Comparison of ENCODE assay signal across 1 cellular context in the genomic region with DNA sequence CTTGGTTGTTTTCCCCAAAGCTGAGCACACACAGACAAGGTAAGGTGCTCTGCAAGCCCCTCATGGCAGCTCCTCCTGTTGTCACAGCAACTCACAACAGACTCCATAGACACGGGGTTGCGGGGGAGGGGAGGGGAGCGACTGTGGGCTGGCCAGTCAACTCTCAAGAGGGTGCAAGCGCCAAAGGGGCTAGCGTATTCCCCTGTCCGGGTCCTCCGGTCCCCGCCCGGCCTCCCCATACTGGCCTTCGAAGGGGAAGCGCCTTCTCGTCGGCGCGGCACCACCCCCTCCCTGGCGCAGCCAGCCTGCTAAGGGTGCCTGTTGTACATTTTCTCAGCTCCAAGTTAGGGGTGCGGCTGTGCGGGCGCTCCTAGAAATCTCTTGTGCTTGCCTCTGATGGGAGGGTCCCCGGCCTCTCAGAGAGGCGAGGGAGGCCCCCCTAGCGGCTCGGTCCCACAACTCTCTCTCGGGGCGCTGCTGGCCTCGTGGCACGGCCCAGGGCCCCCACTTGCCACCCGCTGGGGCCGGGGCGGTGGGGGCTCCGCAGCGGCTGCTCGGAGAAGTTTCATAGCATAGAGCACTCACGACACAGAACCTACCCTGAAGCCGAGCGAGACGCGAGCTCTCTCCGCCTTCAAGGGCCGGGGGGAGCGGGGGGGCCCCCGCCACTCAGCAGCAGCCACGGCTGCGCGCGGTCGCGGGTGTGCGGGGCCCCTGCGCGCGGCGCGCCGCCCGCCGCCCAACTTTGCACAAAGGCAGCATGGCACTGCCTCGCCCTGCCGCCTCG.
TF ChIP-seq lines count a peak whose summit lies in the region.

No MANE protein-coding gene starts in this region.

TF ChIP-seq in HepG2, 621 proteins besides CTCF, POLR2A, EP300 and RAD21 (continued from another document and continues in another):
- TF ChIP-seq UBTF (CRISPR knock-in tag; IDR thresholded peaks at IDR 0.05) (0 out of 2 replicates have a peak, but pooled peaks have one; percentile 21), SOX6 (IDR thresholded peaks at IDR 0.05) (no peak), SOX6 (CRISPR knock-in tag; IDR thresholded peaks at IDR 0.05) (no peak; the same call in 1 of the 2 replicates), IRX3 (CRISPR knock-in tag; IDR thresholded peaks at IDR 0.05; ENCODE audit: borderline replicate concordance, low read depth) (no peak), ZFP82 (CRISPR knock-in tag; IDR thresholded peaks at IDR 0.05; ENCODE audit: borderline replicate concordance) (no peak), SIN3A (IDR thresholded peaks at IDR 0.05; ENCODE audit: borderline replicate concordance, low read depth, low read length) (peak; percentile 31; the same call in 1 of the 2 replicates), HNRNPL (IDR thresholded peaks at IDR 0.05; ENCODE audit: low read depth, low read length) (0 out of 2 replicates have a peak, but pooled peaks have one; percentile 12), SP4 (CRISPR knock-in tag; IDR thresholded peaks at IDR 0.05) (no peak), ZNF20 (CRISPR knock-in tag; IDR thresholded peaks at IDR 0.05) (no peak), TBP (CRISPR knock-in tag; IDR thresholded peaks at IDR 0.05) (no peak), PITX1 (CRISPR knock-in tag; IDR thresholded peaks at IDR 0.05) (no peak), RBM39 (IDR thresholded peaks at IDR 0.05; ENCODE audit: low read depth, low read length, poor library complexity, severe bottlenecking) (peak; percentile 33), HMG20B (CRISPR knock-in tag; conservative IDR thresholded peaks at IDR 0.05) (no peak), ZNF569 (CRISPR knock-in tag; IDR thresholded peaks at IDR 0.05; ENCODE audit: borderline replicate concordance) (no peak), EZH2 (conservative IDR thresholded peaks at IDR 0.05; ENCODE audit: low read depth, low read length) (no peak), ZNF670 (CRISPR knock-in tag; IDR thresholded peaks at IDR 0.05; ENCODE audit: borderline replicate concordance) (no peak), AGO2 (optimal IDR thresholded peaks at IDR 0.05; ENCODE audit: low read depth, low read length) (peak; percentile 48), ZNF501 (CRISPR knock-in tag; IDR thresholded peaks at IDR 0.05) (no peak), SNAPC2 (CRISPR knock-in tag; IDR thresholded peaks at IDR 0.05) (no peak), ARID5B (CRISPR knock-in tag; IDR thresholded peaks at IDR 0.05) (no peak), NFYC (CRISPR knock-in tag; IDR thresholded peaks at IDR 0.05) (no peak), ATF3 (CRISPR knock-in tag; IDR thresholded peaks at IDR 0.05) (no peak), ZFAT (CRISPR knock-in tag; conservative IDR thresholded peaks at IDR 0.05) (no peak), THAP9 (CRISPR knock-in tag; IDR thresholded peaks at IDR 0.05; ENCODE audit: borderline replicate concordance) (0 out of 2 replicates have a peak, but pooled peaks have one; percentile 8), ZNF292 (CRISPR knock-in tag; IDR thresholded peaks at IDR 0.05; ENCODE audit: borderline replicate concordance, low read depth) (no peak), FOXO4 (CRISPR knock-in tag; conservative IDR thresholded peaks at IDR 0.05) (no peak), NKX3-1 (CRISPR knock-in tag; IDR thresholded peaks at IDR 0.05) (no peak), ZFP62 (CRISPR knock-in tag; IDR thresholded peaks at IDR 0.05) (no peak)
- TF ChIP-seq, protein P1, sequence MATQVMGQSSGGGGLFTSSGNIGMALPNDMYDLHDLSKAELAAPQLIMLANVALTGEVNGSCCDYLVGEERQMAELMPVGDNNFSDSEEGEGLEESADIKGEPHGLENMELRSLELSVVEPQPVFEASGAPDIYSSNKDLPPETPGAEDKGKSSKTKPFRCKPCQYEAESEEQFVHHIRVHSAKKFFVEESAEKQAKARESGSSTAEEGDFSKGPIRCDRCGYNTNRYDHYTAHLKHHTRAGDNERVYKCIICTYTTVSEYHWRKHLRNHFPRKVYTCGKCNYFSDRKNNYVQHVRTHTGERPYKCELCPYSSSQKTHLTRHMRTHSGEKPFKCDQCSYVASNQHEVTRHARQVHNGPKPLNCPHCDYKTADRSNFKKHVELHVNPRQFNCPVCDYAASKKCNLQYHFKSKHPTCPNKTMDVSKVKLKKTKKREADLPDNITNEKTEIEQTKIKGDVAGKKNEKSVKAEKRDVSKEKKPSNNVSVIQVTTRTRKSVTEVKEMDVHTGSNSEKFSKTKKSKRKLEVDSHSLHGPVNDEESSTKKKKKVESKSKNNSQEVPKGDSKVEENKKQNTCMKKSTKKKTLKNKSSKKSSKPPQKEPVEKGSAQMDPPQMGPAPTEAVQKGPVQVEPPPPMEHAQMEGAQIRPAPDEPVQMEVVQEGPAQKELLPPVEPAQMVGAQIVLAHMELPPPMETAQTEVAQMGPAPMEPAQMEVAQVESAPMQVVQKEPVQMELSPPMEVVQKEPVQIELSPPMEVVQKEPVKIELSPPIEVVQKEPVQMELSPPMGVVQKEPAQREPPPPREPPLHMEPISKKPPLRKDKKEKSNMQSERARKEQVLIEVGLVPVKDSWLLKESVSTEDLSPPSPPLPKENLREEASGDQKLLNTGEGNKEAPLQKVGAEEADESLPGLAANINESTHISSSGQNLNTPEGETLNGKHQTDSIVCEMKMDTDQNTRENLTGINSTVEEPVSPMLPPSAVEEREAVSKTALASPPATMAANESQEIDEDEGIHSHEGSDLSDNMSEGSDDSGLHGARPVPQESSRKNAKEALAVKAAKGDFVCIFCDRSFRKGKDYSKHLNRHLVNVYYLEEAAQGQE (IDR thresholded peaks at IDR 0.05; ENCODE audit: borderline replicate concordance in 1 of 2, low read depth in 1 of 2, low read length in 2 of 2): no peak
- TF ChIP-seq, protein P2, sequence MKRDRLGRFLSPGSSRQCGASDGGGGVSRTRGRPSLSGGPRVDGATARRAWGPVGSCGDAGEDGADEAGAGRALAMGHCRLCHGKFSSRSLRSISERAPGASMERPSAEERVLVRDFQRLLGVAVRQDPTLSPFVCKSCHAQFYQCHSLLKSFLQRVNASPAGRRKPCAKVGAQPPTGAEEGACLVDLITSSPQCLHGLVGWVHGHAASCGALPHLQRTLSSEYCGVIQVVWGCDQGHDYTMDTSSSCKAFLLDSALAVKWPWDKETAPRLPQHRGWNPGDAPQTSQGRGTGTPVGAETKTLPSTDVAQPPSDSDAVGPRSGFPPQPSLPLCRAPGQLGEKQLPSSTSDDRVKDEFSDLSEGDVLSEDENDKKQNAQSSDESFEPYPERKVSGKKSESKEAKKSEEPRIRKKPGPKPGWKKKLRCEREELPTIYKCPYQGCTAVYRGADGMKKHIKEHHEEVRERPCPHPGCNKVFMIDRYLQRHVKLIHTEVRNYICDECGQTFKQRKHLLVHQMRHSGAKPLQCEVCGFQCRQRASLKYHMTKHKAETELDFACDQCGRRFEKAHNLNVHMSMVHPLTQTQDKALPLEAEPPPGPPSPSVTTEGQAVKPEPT (CRISPR knock-in tag; IDR thresholded peaks at IDR 0.05; ENCODE audit: low read depth): no peak
- TF ChIP-seq, protein P3, sequence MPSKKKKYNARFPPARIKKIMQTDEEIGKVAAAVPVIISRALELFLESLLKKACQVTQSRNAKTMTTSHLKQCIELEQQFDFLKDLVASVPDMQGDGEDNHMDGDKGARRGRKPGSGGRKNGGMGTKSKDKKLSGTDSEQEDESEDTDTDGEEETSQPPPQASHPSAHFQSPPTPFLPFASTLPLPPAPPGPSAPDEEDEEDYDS (CRISPR knock-in tag; IDR thresholded peaks at IDR 0.05): no peak
